28 cellular contexts compared by ENCODE assay signal in the genomic region with DNA sequence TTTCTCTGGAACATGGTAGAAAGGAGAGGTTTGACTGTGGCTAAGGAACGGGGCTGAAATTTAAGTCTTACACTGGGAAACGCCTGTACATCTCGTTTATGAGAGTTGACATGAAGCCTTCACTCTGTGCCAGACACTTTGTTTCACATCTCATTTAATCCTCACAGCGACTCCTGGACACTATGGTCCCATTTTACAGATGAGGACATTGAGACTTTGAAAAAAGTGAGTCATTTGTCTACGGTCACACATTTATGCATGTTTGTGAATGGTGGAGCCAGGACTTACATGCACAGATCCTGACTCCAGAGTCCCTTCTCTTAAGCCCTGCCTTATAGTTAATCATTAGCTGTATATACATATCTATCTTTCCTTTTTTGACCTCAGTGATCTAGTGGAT.
DNase-seq lines count a peak whose midpoint lies in the region; ATAC-seq, FAIRE-seq and TF ChIP-seq lines count a peak whose summit lies in the region.
"Had no signal": no experiment of that assay in that cellular context is flagged by ENCODE, and none has a peak within 500 bp of the region (broad histone marks: within the 10 kb centered on the region; RNA-seq: fewer than 3 reads in every experiment).

No MANE protein-coding gene starts in this region.

- CTCF ChIA-PET in HepG2 (lab: Yijun Ruan, JAX; ENCODE audit: low intra/inter-chr PET ratio, low total read pairs) = interaction anchor here (0.9 kb wide), 1 partner anchor 51 kb away, joined by 3 read pairs; no protein-coding TSS in a partner anchor

- H3K4me1 Mint-ChIP-seq in neural crest cell = no peaks in the 10 kb centered on the region
- H3K4me1 Mint-ChIP-seq: CD14-positive monocyte; CD4-positive, alpha-beta memory T cell; CD4-positive, CD25-positive, alpha-beta regulatory T cell; CD8-positive, alpha-beta memory T cell had no signal

- POLR2A ChIA-PET in HepG2 (lab: Yijun Ruan, JAX) = no interaction called here

- BruUV-seq in HepG2 (replicated peaks; lab: Mats Ljungman, UMichigan) = no TSS peak

- no peaks in the 10 kb centered on the region for H3K9me3 Mint-ChIP-seq in neural crest cell

- H3K4me3 ChIP-seq in HepG2 (replicated peaks in 1 of 3; ENCODE audit: insufficient read depth in 1 of 3, low read depth in 2 of 3, low read length in 3 of 3) = no peak overlapping the region
- H3K4me3 ChIP-seq in right lobe of liver = no peak overlapping the region
- H3K4me3 ChIP-seq in bronchial epithelial cell (ENCODE audit: low read depth, low read length) = no peak overlapping the region
- H3K4me3 ChIP-seq: A549, BLaER1, GM12878 had no signal

- no peak overlapping the region for H3K4me3 Mint-ChIP-seq in neural crest cell
- H3K4me3 Mint-ChIP-seq: CD14-positive monocyte; CD4-positive, alpha-beta memory T cell; CD4-positive, CD25-positive, alpha-beta regulatory T cell; CD8-positive, alpha-beta memory T cell had no signal

- 13% methylated on average over 5 of the region's 5 CpGs for WGBS in HepG2 (ENCODE audit: low lambda C conversion rate)
- 28% methylated on average over 5 of the region's 5 CpGs for WGBS in right lobe of liver (ENCODE audit: insufficient coverage, low coverage, low lambda C conversion rate, missing lambda C conversion rate)

- no peaks in the 10 kb centered on the region for H4K20me1 ChIP-seq in HepG2 (ENCODE audit: insufficient read depth, low read length)
- H4K20me1 ChIP-seq: BLaER1 had no signal

- peak overlapping the region; percentile 46 for H3K27ac Mint-ChIP-seq in neural crest cell (ENCODE audit: unreplicated experiment)
- H3K27ac Mint-ChIP-seq: CD14-positive monocyte; CD4-positive, alpha-beta memory T cell; CD4-positive, CD25-positive, alpha-beta regulatory T cell; CD8-positive, alpha-beta memory T cell had no signal

- TF ChIP-seq CTCF in HepG2 (CRISPR knock-in tag; IDR thresholded peaks at IDR 0.05) (no peak), right lobe of liver (IDR thresholded peaks at IDR 0.05) (no peak), bronchial epithelial cell (IDR thresholded peaks at IDR 0.05; ENCODE audit: insufficient read depth, low read length, severe bottlenecking) (no peak), neural crest cell (conservative IDR thresholded peaks at IDR 0.05) (no peak)

- H3K36me3 ChIP-seq in HepG2 (replicated peaks in 1 of 2; ENCODE audit: control insufficient read depth in 1 of 2, insufficient read depth in 2 of 2, low read length in 2 of 2) (no peaks in the 10 kb centered on the region), right lobe of liver (no peaks in the 10 kb centered on the region), bronchial epithelial cell (ENCODE audit: control insufficient read depth, insufficient read depth, low read length) (no peaks in the 10 kb centered on the region)
- H3K36me3 ChIP-seq: BE2C, BLaER1 had no signal

- H3K36me3 Mint-ChIP-seq in neural crest cell (ENCODE audit: low read depth) = no peaks in the 10 kb centered on the region
- H3K36me3 Mint-ChIP-seq: CD14-positive monocyte; CD4-positive, alpha-beta memory T cell; CD4-positive, CD25-positive, alpha-beta regulatory T cell; CD8-positive, alpha-beta memory T cell had no signal

- intact Hi-C loops in HepG2 (cut with micrococcal nuclease; ENCODE audit: unreplicated experiment) = no loop called here
- intact Hi-C loops in right lobe of liver (cut with DNase I) = no loop called here

- in situ Hi-C loops in HepG2 (cut with HindIII; ENCODE audit: extremely low pct_ligation_motif_present, low pct_unique_long_range_greater_than_20kb) = no loop called here

- no peaks in the 10 kb centered on the region for H3K79me2 ChIP-seq in HepG2 (ENCODE audit: insufficient read depth, low read length)

- H3K9ac ChIP-seq in HepG2 (ENCODE audit: insufficient read depth, low read depth, low read length) = no peak overlapping the region
- H3K9ac ChIP-seq: BLaER1 had no signal

- TF ChIP-seq EP300 in HepG2 (IDR thresholded peaks at IDR 0.05; ENCODE audit: low read depth in 2 of 2, low read length in 2 of 2) (no peak), HepG2 (CRISPR knock-in tag; IDR thresholded peaks at IDR 0.05; ENCODE audit: borderline replicate concordance) (no peak)

- H3K27ac ChIP-seq in HepG2 (ENCODE audit: extremely low read length, insufficient read depth, low read length) (no peak overlapping the region), right lobe of liver (no peak overlapping the region)
- H3K27ac ChIP-seq: 22Rv1, A549, BLaER1 had no signal

- no peak for FAIRE-seq in HepG2 (lab: Jason Lieb, UNC)
- peak; percentile 18 for FAIRE-seq in bronchial epithelial cell (lab: Jason Lieb, UNC)
- FAIRE-seq: A549, GM12878, GM12892, GM18507, GM19239 had no signal

- no peak for TF ChIP-seq RAD21 in HepG2 (CRISPR knock-in tag; IDR thresholded peaks at IDR 0.05)

- H3K4me1 ChIP-seq in HepG2 (ENCODE audit: insufficient read depth, low read length) = no peaks in the 10 kb centered on the region
- no peaks in the 10 kb centered on the region for H3K4me1 ChIP-seq in right lobe of liver
- H3K4me1 ChIP-seq: A549, BLaER1 had no signal

- H3K9me3 ChIP-seq in HepG2 (ENCODE audit: low read length) = peaks cover 4% of the 10 kb centered on the region; the same call in 1 of the 2 replicates
- H3K9me3 ChIP-seq in right lobe of liver = no peaks in the 10 kb centered on the region
- H3K9me3 ChIP-seq: BE2C, BLaER1 had no signal

- H3K27me3 ChIP-seq in HepG2 (ENCODE audit: control insufficient read depth in 1 of 2, insufficient read depth in 2 of 2, low read length in 2 of 2) = peaks cover 0 to 15% of the 10 kb centered on the region in 2 experiments; a peak in 2 of 5 replicates
- H3K27me3 ChIP-seq in right lobe of liver = no peaks in the 10 kb centered on the region
- H3K27me3 ChIP-seq in bronchial epithelial cell (ENCODE audit: control insufficient read depth, insufficient read depth, low read length) = no peaks in the 10 kb centered on the region
- H3K27me3 ChIP-seq: BE2C, BLaER1 had no signal

- DNase-seq in HepG2 (ENCODE audit: low spot score) (no peak), right lobe of liver (no peak), bronchial epithelial cell (ENCODE audit: low read depth) (no peak), neural crest cell (ENCODE audit: low read depth, low spot score) (no peak), hypothalamus (lab: John Stamatoyannopoulos, UW) (no peak)
- DNase-seq: AML-193; BE2C; C1 segment of cervical spinal cord; CD4-positive, alpha-beta memory T cell; CD4-positive, CD25-positive, alpha-beta regulatory T cell; CD8-positive, alpha-beta memory T cell; COR-L47; DMS 273 treated with DMSO at 0.1 percent for 48 hours; DMS153; DMS53; DMS79; DND-41; EL; GDM1 had no signal

- ATAC-seq in HepG2 (no peak), right lobe of liver (no peak), GM19328 (IDR thresholded peaks at IDR 0.05; ENCODE audit: unreplicated experiment) (no peak)
- ATAC-seq: A549, GM12878 had no signal

- H3K4me2 ChIP-seq in HepG2 (ENCODE audit: low read depth, low read length) = no peak overlapping the region
- H3K4me2 ChIP-seq: A549, BLaER1 had no signal

- TF ChIP-seq POLR2A in HepG2 (IDR thresholded peaks at IDR 0.05; ENCODE audit: insufficient read depth in 1 of 2, low read depth in 2 of 2, low read length in 2 of 2) (no peak), right lobe of liver (IDR thresholded peaks at IDR 0.05) (no peak)

- no peak overlapping the region for H2AFZ ChIP-seq in HepG2 (ENCODE audit: low read length)

- peaks cover 37% of the 10 kb centered on the region for H3K27me3 Mint-ChIP-seq in neural crest cell (ENCODE audit: low read depth)

TF ChIP-seq in HepG2, 621 proteins besides CTCF, POLR2A, EP300 and RAD21:
- TF ChIP-seq SP2 (CRISPR knock-in tag; IDR thresholded peaks at IDR 0.05) = no peak
- TF ChIP-seq ZNF629 (CRISPR knock-in tag; conservative IDR thresholded peaks at IDR 0.05) = peak; percentile 68
- no peak for TF ChIP-seq FOXK2 (IDR thresholded peaks at IDR 0.05)
